Comparison of ENCODE assay signal across 16 cellular contexts in the genomic region with DNA sequence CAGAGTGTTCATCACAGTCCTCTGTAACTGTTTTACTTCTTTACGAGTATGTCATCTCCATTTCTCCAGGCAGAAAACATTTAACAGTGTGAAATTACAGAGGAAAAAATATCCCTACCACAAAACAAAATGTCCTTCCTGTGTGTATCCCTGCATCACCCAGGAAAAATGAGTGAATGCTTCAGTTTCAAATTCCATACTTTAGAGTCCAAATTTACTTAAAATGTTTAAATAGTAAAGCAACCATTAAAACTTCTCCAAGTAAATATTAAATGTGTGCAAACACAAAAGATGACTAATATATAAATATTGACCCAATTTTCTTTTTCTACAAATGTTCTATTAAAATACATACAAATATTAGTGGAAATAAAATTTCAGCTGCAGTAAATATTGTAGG.
DNase-seq lines count a peak whose midpoint lies in the region; ATAC-seq and TF ChIP-seq lines count a peak whose summit lies in the region.
"Had no signal": no experiment of that assay in that cellular context is flagged by ENCODE, and none has a peak within 500 bp of the region (broad histone marks: within the 10 kb centered on the region; RNA-seq: fewer than 3 reads in every experiment).

No MANE protein-coding gene starts in this region.

- H3K4me1 ChIP-seq in body of pancreas, result no peaks in the 10 kb centered on the region
- H3K4me1 ChIP-seq: A549; BLaER1 treated with 17β-estradiol and CSF1 and Interleukin-3, amounts not matched to agents 10 nM and 100 nM; Caco-2 had no signal

- no peak overlapping the region for H3K4me3 Mint-ChIP-seq in stimulated activated naive B cell treated with anti-CD40 and anti-IgM and Interleukin-4, amounts not matched to agents 10 μg/mL and 1 μg/mL and 100 μg/mL, for 72 hours
- H3K4me3 Mint-ChIP-seq: B cell; CD4-positive, alpha-beta T cell; CD8-positive, alpha-beta T cell had no signal

- no peak for ATAC-seq in body of pancreas
- ATAC-seq in stimulated activated naive B cell treated with anti-CD40 and anti-IgM and Interleukin-4, amounts not matched to agents 10 μg/mL and 1 μg/mL and 100 μg/mL, for 72 hours (replicated peaks), result no peak
- ATAC-seq: A549; CD8-positive, alpha-beta T cell had no signal

- WGBS in body of pancreas, 2 donors, result 71 to 83% methylated on average over 1 of the region's 1 CpG

- H3K4me1 Mint-ChIP-seq in stimulated activated naive B cell treated with anti-CD40 and anti-IgM and Interleukin-4, amounts not matched to agents 10 μg/mL and 1 μg/mL and 100 μg/mL, for 72 hours, result no peaks in the 10 kb centered on the region
- H3K4me1 Mint-ChIP-seq: B cell had no signal

- no peaks in the 10 kb centered on the region for H3K9me3 Mint-ChIP-seq in stimulated activated naive B cell treated with anti-CD40 and anti-IgM and Interleukin-4, amounts not matched to agents 10 μg/mL and 1 μg/mL and 100 μg/mL, for 72 hours

- H3K4me3 ChIP-seq in LNCaP clone FGC (ENCODE audit: low read depth, low read length), result no peak overlapping the region
- no peak overlapping the region for H3K4me3 ChIP-seq in body of pancreas
- H3K4me3 ChIP-seq: A549; BLaER1 treated with 17β-estradiol and CSF1 and Interleukin-3, amounts not matched to agents 10 nM and 100 nM had no signal

- no peak for TF ChIP-seq POLR2A in body of pancreas (IDR thresholded peaks at IDR 0.05)

- DNase-seq in DMS53 (lab: John Stamatoyannopoulos, UW) (peak; percentile 49), LNCaP clone FGC (ENCODE audit: low read depth) (peak; percentile 67), superior temporal gyrus (ENCODE audit: extremely low spot score) (no peak), body of pancreas (no peak)
- no peak for DNase-seq in stimulated activated naive B cell treated with anti-CD40 and anti-IgM and Interleukin-4, amounts not matched to agents 10 μg/mL and 1 μg/mL and 100 μg/mL, for 72 hours
- DNase-seq: AML-193; Caco-2; Calu3; CD4-positive, alpha-beta T cell; CD8-positive, alpha-beta T cell; DMS79 treated with DMSO at 0.1 percent for 48 hours; GF-D8 had no signal

- no peak overlapping the region for H3K27ac ChIP-seq in body of pancreas
- H3K27ac ChIP-seq: A549; BLaER1 treated with 17β-estradiol and CSF1 and Interleukin-3, amounts not matched to agents 10 nM and 100 nM; C4-2B had no signal

- no peaks in the 10 kb centered on the region for H3K9me3 ChIP-seq in body of pancreas
- H3K9me3 ChIP-seq: A549; BLaER1 treated with 17β-estradiol and CSF1 and Interleukin-3, amounts not matched to agents 10 nM and 100 nM; Caco-2 had no signal

- no peaks in the 10 kb centered on the region for H3K27me3 Mint-ChIP-seq in stimulated activated naive B cell treated with anti-CD40 and anti-IgM and Interleukin-4, amounts not matched to agents 10 μg/mL and 1 μg/mL and 100 μg/mL, for 72 hours
- H3K27me3 Mint-ChIP-seq: B cell; CD4-positive, alpha-beta T cell had no signal

- H3K27ac Mint-ChIP-seq in stimulated activated naive B cell treated with anti-CD40 and anti-IgM and Interleukin-4, amounts not matched to agents 10 μg/mL and 1 μg/mL and 100 μg/mL, for 72 hours, result no peak overlapping the region
- H3K27ac Mint-ChIP-seq: B cell; CD4-positive, alpha-beta T cell; CD8-positive, alpha-beta T cell had no signal

- intact Hi-C loops in body of pancreas (cut with DNase I), result no loop called here

- H3K27me3 ChIP-seq in body of pancreas, result no peaks in the 10 kb centered on the region
- H3K27me3 ChIP-seq: BLaER1 treated with 17β-estradiol and CSF1 and Interleukin-3, amounts not matched to agents 10 nM and 100 nM had no signal

- TF ChIP-seq CTCF in LNCaP clone FGC (IDR thresholded peaks at IDR 0.05; ENCODE audit: control insufficient read depth, extremely low read depth, insufficient read depth), result no peak
- TF ChIP-seq CTCF in body of pancreas (IDR thresholded peaks at IDR 0.05), result no peak

- H3K36me3 Mint-ChIP-seq in stimulated activated naive B cell treated with anti-CD40 and anti-IgM and Interleukin-4, amounts not matched to agents 10 μg/mL and 1 μg/mL and 100 μg/mL, for 72 hours, result no peaks in the 10 kb centered on the region
- H3K36me3 Mint-ChIP-seq: CD8-positive, alpha-beta T cell had no signal

- H3K36me3 ChIP-seq in body of pancreas (replicated peaks in 1 of 2; ENCODE audit: insufficient read depth in 1 of 2, low read depth in 2 of 2), result no peaks in the 10 kb centered on the region
- H3K36me3 ChIP-seq: BLaER1 treated with 17β-estradiol and CSF1 and Interleukin-3, amounts not matched to agents 10 nM and 100 nM had no signal

Comparison
In these comparisons a context has a peak if more than half of its experiments do, and no peak if none do; other contexts are left out.
1. DNase-seq: peak in DMS53 (single experiment) and LNCaP clone FGC (single experiment); none in superior temporal gyrus (single experiment), body of pancreas (0 of 4) and stimulated activated naive B cell treated with anti-CD40 and anti-IgM and Interleukin-4, amounts not matched to agents 10 μg/mL and 1 μg/mL and 100 μg/mL, for 72 hours (single experiment).